In the genomic region with DNA sequence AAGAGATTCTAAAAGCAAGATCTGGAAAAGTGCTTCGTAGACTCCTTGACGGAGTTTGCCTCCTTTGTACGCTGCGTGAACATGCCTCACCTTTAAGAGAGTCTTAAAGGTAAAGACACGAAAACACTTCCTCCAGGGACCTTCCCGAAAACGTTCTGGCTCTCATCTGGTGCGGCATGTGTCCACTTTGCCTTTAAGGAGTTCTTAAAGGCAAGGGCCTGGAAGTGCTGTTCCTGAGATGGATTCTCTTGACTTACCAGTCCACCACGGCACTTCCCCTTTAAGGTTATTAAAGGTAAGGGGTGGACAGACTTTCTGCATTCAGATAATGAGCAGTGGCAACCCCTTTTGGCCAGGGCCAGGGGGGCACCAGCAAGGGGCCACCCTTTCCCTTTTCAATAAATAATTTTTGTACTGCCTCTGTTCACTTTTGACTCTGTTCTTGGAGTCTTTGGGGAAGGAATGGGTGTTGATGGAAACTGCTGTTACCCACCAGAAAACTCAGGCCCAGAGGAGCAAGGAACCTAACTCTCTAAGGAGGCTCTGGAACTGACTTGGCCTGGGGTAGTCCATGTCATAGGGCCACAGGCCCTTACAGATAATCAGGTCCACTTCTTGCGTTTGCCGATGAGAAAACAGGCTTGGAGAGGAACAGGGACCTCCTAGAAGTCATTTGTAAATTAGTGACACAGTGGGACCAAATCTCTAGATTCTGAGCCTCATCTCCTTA, we compare ENCODE assay signal across 1 cellular context.
TF ChIP-seq lines count a peak whose summit lies in the region.

No MANE protein-coding gene starts in this region.

TF ChIP-seq in H1, 55 proteins besides CTCF, POLR2A, EP300 and RAD21:
- TF ChIP-seq, protein P1, sequence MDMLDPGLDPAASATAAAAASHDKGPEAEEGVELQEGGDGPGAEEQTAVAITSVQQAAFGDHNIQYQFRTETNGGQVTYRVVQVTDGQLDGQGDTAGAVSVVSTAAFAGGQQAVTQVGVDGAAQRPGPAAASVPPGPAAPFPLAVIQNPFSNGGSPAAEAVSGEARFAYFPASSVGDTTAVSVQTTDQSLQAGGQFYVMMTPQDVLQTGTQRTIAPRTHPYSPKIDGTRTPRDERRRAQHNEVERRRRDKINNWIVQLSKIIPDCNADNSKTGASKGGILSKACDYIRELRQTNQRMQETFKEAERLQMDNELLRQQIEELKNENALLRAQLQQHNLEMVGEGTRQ (IDR thresholded peaks at IDR 0.05; ENCODE audit: low read length) = peak; percentile 63
- TF ChIP-seq SP1 (IDR thresholded peaks at IDR 0.05; ENCODE audit: low read depth, low read length) (peak; percentile 38; the same call in 1 of the 2 replicates), RFX5 (IDR thresholded peaks at IDR 0.05; ENCODE audit: borderline replicate concordance, low read depth, low read length) (no peak), RXRA (IDR thresholded peaks at IDR 0.05; ENCODE audit: insufficient read depth, low read depth, low read length) (no peak), TAF1 (IDR thresholded peaks at IDR 0.05; ENCODE audit: low read depth, low read length) (peak; percentile 31; the same call in 1 of the 2 replicates), SIN3A (conservative IDR thresholded peaks at IDR 0.05 in 1 of 2, IDR thresholded peaks at IDR 0.05 in 1 of 2; ENCODE audit: low read depth in 1 of 2, low read length in 2 of 2) (peak in 1 of 2 experiments; percentile 53; a peak in 1 of 4 replicates), MAX (IDR thresholded peaks at IDR 0.05) (peak; percentile 19; the same call in 1 of the 2 replicates)
